Comparison of ENCODE assay signal across 8 cellular contexts in genomic region chr11:96307748-96308133, GRCh38. TPM values are rescaled to one million over a fixed set of nuclear protein-coding genes. Genes with fewer than 3 reads are reported as not detected.
A peak's percentile ranks its signal among the peaks of the same experiment; 100 is the strongest.
DNase-seq lines count a peak whose midpoint lies in the region; ATAC-seq, FAIRE-seq and TF ChIP-seq lines count a peak whose summit lies in the region.

No MANE protein-coding gene starts in this region.

- no peak for ATAC-seq in HG03520 (IDR thresholded peaks at IDR 0.05; ENCODE audit: unreplicated experiment)

- intact Hi-C loops in kidney (cut with DNase I): no loop called here

- H3K9me3 ChIP-seq in kidney (ENCODE audit: control insufficient read depth in 1 of 2, low read length in 2 of 2) (no peaks in the 10 kb centered on the region), WERI-Rb-1 (ENCODE audit: severe bottlenecking) (no peaks in the 10 kb centered on the region)

- 46 to 60% (median 52%) methylated on average over 3 of the region's 3 CpGs for WGBS in adipose tissue, 3 donors

- peak overlapping the region; percentile 71 to 76 for H3K9ac ChIP-seq in kidney (ENCODE audit: low read length in 2 of 2)

- DNase-seq in NCI-H2227 (lab: John Stamatoyannopoulos, UW; ENCODE audit: unreplicated experiment) (peak; percentile 7), NCI-H2227 treated with DMSO at 0.1 percent for 48 hours (lab: John Stamatoyannopoulos, UW) (no peak), kidney (no peak), activated gamma-delta T cell (lab: John Stamatoyannopoulos, UW) (no peak), WERI-Rb-1 (no peak)

- no peaks in the 10 kb centered on the region for H3K27me3 ChIP-seq in WERI-Rb-1 (ENCODE audit: insufficient read depth, low read depth, severe bottlenecking)

- H3K36me3 ChIP-seq in kidney (ENCODE audit: control insufficient read depth in 1 of 2, insufficient read depth in 2 of 2, low read length in 2 of 2): no peaks in the 10 kb centered on the region
- peaks cover 2% of the 10 kb centered on the region; the same call in 1 of the 2 replicates for H3K36me3 ChIP-seq in WERI-Rb-1

- no peak for FAIRE-seq in kidney (lab: Jason Lieb, UNC)

- H3K27ac ChIP-seq in adipose tissue (ENCODE audit: low read depth, low read length) (peak overlapping the region; percentile 26), kidney (ENCODE audit: low read depth in 2 of 2, low read length in 2 of 2) (peak overlapping the region; percentile 91 to 93), temporal lobe (ENCODE audit: low read depth, low read length) (peak overlapping the region; percentile 40), WERI-Rb-1 (no peak overlapping the region)

- H3K4me3 ChIP-seq in kidney (ENCODE audit: low read length in 2 of 2): peak overlapping the region; percentile 62 to 65
- no peak overlapping the region for H3K4me3 ChIP-seq in WERI-Rb-1 (ENCODE audit: low read depth, low read length)

- H3K4me1 ChIP-seq in kidney (ENCODE audit: control insufficient read depth in 1 of 2, insufficient read depth in 1 of 2, low read depth in 1 of 2, low read length in 2 of 2): peaks cover 25 to 38% of the 10 kb centered on the region in 2 donors

- TF ChIP-seq CTCF in kidney (IDR thresholded peaks at IDR 0.05; ENCODE audit: borderline replicate concordance, extremely low read depth, insufficient read depth) (no peak), WERI-Rb-1 (IDR thresholded peaks at IDR 0.05; ENCODE audit: low read depth, low read length) (no peak)

RNA-seq across cellular contexts. Expression of gene MAML2, which starts 35.3 kb away (rescaled TPM):
- 1 to 10 TPM; 1.8 to 8.7 (median 5.4) TPM for polyA plus RNA-seq in adipose tissue
- total RNA-seq in kidney: 32.3 TPM
- polyA plus RNA-seq in kidney (ENCODE audit: insufficient read depth, low read depth, low replicate concordance): 4.9 TPM
- 4.9 TPM for total RNA-seq in temporal lobe
